11 cellular contexts compared by ENCODE assay signal in genomic region chr22:35749808-35750207, GRCh38. TPM values are rescaled to one million over a fixed set of nuclear protein-coding genes. Genes with fewer than 3 reads are reported as not detected.
DNase-seq lines count a peak whose midpoint lies in the region; ATAC-seq, FAIRE-seq and TF ChIP-seq lines count a peak whose summit lies in the region.
"Had no signal": no experiment of that assay in that cellular context is flagged by ENCODE, and none has a peak within 500 bp of the region (broad histone marks: within the 10 kb centered on the region; RNA-seq: fewer than 3 reads in every experiment).

No MANE protein-coding gene starts in this region.

- H3K4me2 ChIP-seq in GM23338 (no peak overlapping the region; the same call in 1 of the 2 replicates), mesenchymal stem cell (ENCODE audit: low read length, poor library complexity, severe bottlenecking) (no peak overlapping the region)

- H2BK12ac ChIP-seq in mesenchymal stem cell (ENCODE audit: low read length in 2 of 2): no peak overlapping the region

- H3K23ac ChIP-seq in mesenchymal stem cell (ENCODE audit: low read length in 2 of 2): no peak overlapping the region

- no peak for TF ChIP-seq CTCF in GM23338 (conservative IDR thresholded peaks at IDR 0.05; ENCODE audit: low read depth in 2 of 2)

- H4K91ac ChIP-seq in mesenchymal stem cell (ENCODE audit: low read length): no peak overlapping the region

- H3K36me3 ChIP-seq in GM23338 (ENCODE audit: insufficient read depth) (no peaks in the 10 kb centered on the region; the same call in 1 of the 2 replicates), mesenchymal stem cell (ENCODE audit: control insufficient read depth in 1 of 2, insufficient read depth in 2 of 2, low read depth in 1 of 2, low read length in 2 of 2) (peaks cover 15 to 67% of the 10 kb centered on the region in 2 experiments)

- no peak overlapping the region for H2AK5ac ChIP-seq in mesenchymal stem cell (ENCODE audit: low read length, severe bottlenecking)

- H4K8ac ChIP-seq in mesenchymal stem cell (ENCODE audit: low read length): no peak overlapping the region

- H3K4me1 ChIP-seq in GM23338 (ENCODE audit: insufficient read depth): peaks cover 68% of the 10 kb centered on the region
- H3K4me1 ChIP-seq in mesenchymal stem cell (ENCODE audit: control insufficient read depth, insufficient read depth, low read depth, low read length): peaks cover 3% of the 10 kb centered on the region

- 78% methylated on average over 9 of the region's 10 CpGs for WGBS in mesenchymal stem cell

- H3K36me3 Mint-ChIP-seq in GM23338 (ENCODE audit: low read depth) (peaks cover 10% of the 10 kb centered on the region), IgD-negative memory B cell (no peaks in the 10 kb centered on the region)
- H3K36me3 Mint-ChIP-seq: naive thymus-derived CD8-positive, alpha-beta T cell had no signal

- H3K79me1 ChIP-seq in mesenchymal stem cell (replicated peaks; ENCODE audit: low read length, poor library complexity, severe bottlenecking): peaks cover 20% of the 10 kb centered on the region

- no peaks in the 10 kb centered on the region for H3K9me3 ChIP-seq in mesenchymal stem cell (ENCODE audit: control insufficient read depth, low read length)

- no peak overlapping the region for H2BK120ac ChIP-seq in mesenchymal stem cell (ENCODE audit: low read depth, low read length)

- no peaks in the 10 kb centered on the region for H3K9me2 ChIP-seq in GM23338 (ENCODE audit: insufficient read depth)

- H2AFZ ChIP-seq in GM23338 (no peak overlapping the region), mesenchymal stem cell (ENCODE audit: low read depth, low read length) (no peak overlapping the region)

- 0 out of 2 replicates have a peak, but pooled peaks cover 3% of the 10 kb centered on the region for H3K79me2 ChIP-seq in GM23338 (replicated peaks; ENCODE audit: insufficient read depth)

- no peaks in the 10 kb centered on the region for H3K27me3 ChIP-seq in GM23338 (ENCODE audit: insufficient read depth)
- H3K27me3 ChIP-seq in mesenchymal stem cell (ENCODE audit: control insufficient read depth in 1 of 2, insufficient read depth in 1 of 2, low read length in 2 of 2): no peaks in the 10 kb centered on the region

- H2BK15ac ChIP-seq in mesenchymal stem cell (ENCODE audit: low read depth, poor library complexity, severe bottlenecking): no peak overlapping the region

- intact Hi-C loops in left ventricle myocardium superior (cut with micrococcal nuclease): no loop called here

- H3K18ac ChIP-seq in mesenchymal stem cell (ENCODE audit: low read depth in 1 of 2, low read length in 2 of 2): peak overlapping the region in 1 of 2 experiments; percentile 57

- peak; percentile 96 for FAIRE-seq in GM18507 (lab: Jason Lieb, UNC)

- H3F3A ChIP-seq in GM23338 (replicated peaks; ENCODE audit: low read depth): no peaks in the 10 kb centered on the region

- H3K27ac ChIP-seq in GM23338 (ENCODE audit: low read depth) (peak overlapping the region; percentile 15), mesenchymal stem cell (ENCODE audit: low read length, poor library complexity, severe bottlenecking) (peak overlapping the region; percentile 26)

- H3K4me3 Mint-ChIP-seq in GM23338 (no peak overlapping the region), IgD-negative memory B cell (no peak overlapping the region)
- H3K4me3 Mint-ChIP-seq: activated CD8-positive, alpha-beta T cell treated with anti-CD3 and anti-CD28 coated beads, Interleukin-2, amount 10 ng/mL, durations not matched to agents 7 days and 5 days; naive thymus-derived CD8-positive, alpha-beta T cell had no signal

- ATAC-seq in GM23338 (peak; percentile 32), left ventricle myocardium superior (no peak)
- ATAC-seq: activated CD8-positive, alpha-beta T cell treated with anti-CD3 and anti-CD28 coated beads, Interleukin-2, amount 10 ng/mL, durations not matched to agents 7 days and 5 days; naive thymus-derived CD8-positive, alpha-beta T cell had no signal

- DNase-seq in GM18507 (ENCODE audit: extremely low spot score, insufficient read length, low read depth) (peak; percentile 42), GM23338 (ENCODE audit: low spot score) (no peak), mesenchymal stem cell (peak; percentile 41), left ventricle myocardium superior (no peak), hippocampal formation (lab: John Stamatoyannopoulos, UW) (no peak), T1000 (lab: John Stamatoyannopoulos, UW) (no peak)
- DNase-seq in activated CD4-positive, alpha-beta T cell treated with anti-CD3 and anti-CD28 coated beads for 1 hour: no peak
- DNase-seq: activated CD8-positive, alpha-beta T cell treated with anti-CD3 and anti-CD28 coated beads, Interleukin-2, amount 10 ng/mL, durations not matched to agents 7 days and 5 days; NCI-H1694 treated with DMSO at 0.1 percent for 48 hours had no signal

- H3K4ac ChIP-seq in mesenchymal stem cell (ENCODE audit: low read depth in 1 of 2, low read length in 2 of 2): no peak overlapping the region

- H3K9me3 Mint-ChIP-seq in GM23338: no peaks in the 10 kb centered on the region
- H3K9me3 Mint-ChIP-seq in IgD-negative memory B cell: peaks cover 0 to 3% (median 2%) of the 10 kb centered on the region in 3 donors
- H3K9me3 Mint-ChIP-seq: naive thymus-derived CD8-positive, alpha-beta T cell had no signal

- H3K14ac ChIP-seq in mesenchymal stem cell (ENCODE audit: low read length in 2 of 2): no peak overlapping the region

- H3K27ac Mint-ChIP-seq in GM23338: peak overlapping the region; percentile 6
- peak overlapping the region in 2 of 3 donors; percentile 16 to 18 for H3K27ac Mint-ChIP-seq in IgD-negative memory B cell
- H3K27ac Mint-ChIP-seq: activated CD8-positive, alpha-beta T cell treated with anti-CD3 and anti-CD28 coated beads, Interleukin-2, amount 10 ng/mL, durations not matched to agents 7 days and 5 days; naive thymus-derived CD8-positive, alpha-beta T cell had no signal

- peaks cover 69% of the 10 kb centered on the region for H3K4me1 Mint-ChIP-seq in GM23338
- H3K4me1 Mint-ChIP-seq in IgD-negative memory B cell: peaks cover 11 to 23% (median 22%) of the 10 kb centered on the region in 3 donors

- no peaks in the 10 kb centered on the region for H4K20me1 ChIP-seq in GM23338 (replicated peaks; ENCODE audit: insufficient read depth)

- no peak overlapping the region for H2BK5ac ChIP-seq in mesenchymal stem cell (ENCODE audit: low read depth, low read length, poor library complexity, severe bottlenecking)

- H3K4me3 ChIP-seq in GM23338 (no peak overlapping the region), mesenchymal stem cell (ENCODE audit: insufficient read depth in 1 of 2, low read depth in 1 of 2, low read length in 2 of 2) (no peak overlapping the region)

- H3K9ac ChIP-seq in mesenchymal stem cell (ENCODE audit: low read length): no peak overlapping the region

- peaks cover 2% of the 10 kb centered on the region for H3K27me3 Mint-ChIP-seq in GM23338 (ENCODE audit: insufficient read depth, low read depth, poor library complexity)
- peaks cover 57% of the 10 kb centered on the region for H3K27me3 Mint-ChIP-seq in IgD-negative memory B cell

TF ChIP-seq in GM23338, 12 proteins besides CTCF, POLR2A, EP300 and RAD21 (continues in another document):
- no peak for TF ChIP-seq EZH2phosphoT487 (IDR thresholded peaks at IDR 0.05; ENCODE audit: unreplicated experiment)
- TF ChIP-seq POLR2AphosphoS5 (IDR thresholded peaks at IDR 0.05; ENCODE audit: low read depth): no peak
- no peak for TF ChIP-seq EZH2 (IDR thresholded peaks at IDR 0.05; ENCODE audit: low read depth, unreplicated experiment)
- no peak for TF ChIP-seq ZNF331 (CRISPR knock-in tag; IDR thresholded peaks at IDR 0.05; ENCODE audit: low read depth)
- TF ChIP-seq CREB1 (CRISPR knock-in tag; IDR thresholded peaks at IDR 0.05; ENCODE audit: low read depth): no peak
- TF ChIP-seq ETS1 (IDR thresholded peaks at IDR 0.05): no peak
- no peak for TF ChIP-seq STAT1 (IDR thresholded peaks at IDR 0.05; ENCODE audit: unreplicated experiment)

RNA-seq across cellular contexts. Expression of gene APOL5, which starts 32.1 kb away (rescaled TPM):
- total RNA-seq in GM23338 (2014; rRNA removed; shearing (Covaris generic)): not detected in 2 replicates
- polyA plus RNA-seq in GM23338 (2016; fragmentation: Nextera tagmentation; extraction: Ambion mirVana) (not detected in 2 replicates), IgD-negative memory B cell (not detected)
- polyA plus RNA-seq in mesenchymal stem cell (2013, experiment 1 of 2): not detected
- not detected for polyA plus RNA-seq in mesenchymal stem cell (2013, experiment 2 of 2)
- not detected for total RNA-seq in left ventricle myocardium superior
- total RNA-seq: activated CD8-positive, alpha-beta T cell treated with anti-CD3 and anti-CD28 coated beads, Interleukin-2, amount 10 ng/mL, durations not matched to agents 7 days and 5 days; naive thymus-derived CD8-positive, alpha-beta T cell had no signal
- polyA plus RNA-seq: naive thymus-derived CD8-positive, alpha-beta T cell had no signal

Comparison
In these comparisons a context has a peak if more than half of its experiments do, and no peak if none do; other contexts are left out.
1. DNase-seq: peak in GM18507 (single experiment) and mesenchymal stem cell (single experiment); none in GM23338 (single experiment), activated CD4-positive, alpha-beta T cell treated with anti-CD3 and anti-CD28 coated beads for 1 hour (single experiment), left ventricle myocardium superior (single experiment), hippocampal formation (0 of 2) and T1000 (single experiment).